ENCODE assay signal across 12 cellular contexts in the genomic region with DNA sequence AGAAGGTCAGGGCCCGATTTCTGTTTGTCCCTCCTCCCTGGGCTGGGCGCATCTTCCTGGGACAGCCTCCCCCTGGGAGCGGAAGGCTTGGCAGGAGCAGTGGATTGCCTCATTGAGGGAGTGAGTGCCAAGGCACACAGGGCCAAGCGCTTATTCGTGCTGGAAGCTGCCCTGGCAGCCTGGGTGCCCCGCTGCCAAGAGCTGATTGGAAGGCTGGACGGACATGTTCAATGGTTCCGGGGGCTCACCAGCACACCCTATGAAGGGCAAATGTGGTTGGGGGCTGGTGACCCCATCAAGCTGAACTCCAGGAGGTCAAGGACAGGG. TPM values are rescaled to one million over a fixed set of nuclear protein-coding genes. Genes with fewer than 3 reads are reported as not detected.
DNase-seq lines count a peak whose midpoint lies in the region; ATAC-seq and TF ChIP-seq lines count a peak whose summit lies in the region.
"Had no signal": no experiment of that assay in that cellular context is flagged by ENCODE, and none has a peak within 500 bp of the region (broad histone marks: within the 10 kb centered on the region; RNA-seq: fewer than 3 reads in every experiment).

No MANE protein-coding gene starts in this region.

- no peaks in the 10 kb centered on the region for H3K9me3 ChIP-seq in gastroesophageal sphincter

- H3K36me3 ChIP-seq in gastroesophageal sphincter: no peaks in the 10 kb centered on the region
- H3K36me3 ChIP-seq: cardiac muscle cell had no signal

- peak overlapping the region in 2 of 4 donors; percentile 38 to 43 for H3K27ac ChIP-seq in gastroesophageal sphincter
- H3K27ac ChIP-seq in foreskin keratinocyte: no peak overlapping the region
- H3K27ac ChIP-seq: cardiac muscle cell, SK-N-MC had no signal

- ATAC-seq in gastroesophageal sphincter (peak; percentile 42), GM19035 (IDR thresholded peaks at IDR 0.05; ENCODE audit: unreplicated experiment) (no peak), foreskin keratinocyte (no peak)

- TF ChIP-seq POLR2A in gastroesophageal sphincter (IDR thresholded peaks at IDR 0.05) (no peak), erythroblast (IDR thresholded peaks at IDR 0.05; ENCODE audit: low read length) (no peak)

- no peak for TF ChIP-seq EP300 in gastroesophageal sphincter (IDR thresholded peaks at IDR 0.05)

- H3K4me1 ChIP-seq in gastroesophageal sphincter: peaks cover 0 to 43% (median 6%) of the 10 kb centered on the region in 3 donors
- H3K4me1 ChIP-seq in foreskin keratinocyte: no peaks in the 10 kb centered on the region

- peak; percentile 5 for DNase-seq in AG10803 (ENCODE audit: low read depth)
- DNase-seq in NCI-H446 treated with DMSO at 0.1 percent for 48 hours (lab: John Stamatoyannopoulos, UW): peak; percentile 80
- peak; percentile 42 for DNase-seq in mucosa of gallbladder (ENCODE audit: low spot score)
- DNase-seq in erythroblast (lab: John Stamatoyannopoulos, UW): no peak
- no peak for DNase-seq in HK-2 (ENCODE audit: unreplicated experiment)
- DNase-seq in foreskin keratinocyte: no peak
- DNase-seq: IMR-90, NCI-H1417 treated with DMSO at 0.1 percent for 48 hours had no signal

- no peak overlapping the region for H3K4me3 ChIP-seq in AG10803 (ENCODE audit: low read length)
- H3K4me3 ChIP-seq in gastroesophageal sphincter: no peak overlapping the region
- H3K4me3 ChIP-seq: cardiac muscle cell, SK-N-MC had no signal

- WGBS in gastroesophageal sphincter (ENCODE audit: low coverage in 1 of 2), 2 donors: 20% methylated on average over 1 of the region's 8 CpGs; no CpG with 5 or more reads in 1 of the 2 donors

- no peaks in the 10 kb centered on the region for H3K27me3 ChIP-seq in gastroesophageal sphincter
- H3K27me3 ChIP-seq in foreskin keratinocyte: peaks cover 62% of the 10 kb centered on the region
- H3K27me3 ChIP-seq: cardiac muscle cell had no signal

- no peak for TF ChIP-seq CTCF in AG10803 (conservative IDR thresholded peaks at IDR 0.05; ENCODE audit: low read length)
- TF ChIP-seq CTCF in gastroesophageal sphincter (IDR thresholded peaks at IDR 0.05): no peak
- TF ChIP-seq CTCF in foreskin keratinocyte (conservative IDR thresholded peaks at IDR 0.05): no peak

RNA-seq across cellular contexts. Expression of gene ZNF831, which starts 10.3 kb away (rescaled TPM):
- total RNA-seq in gastroesophageal sphincter (1 to 10 TPM in 1 of 4 donors, under 1 TPM in 3; 0.15 to 1.2 (median 0.37) TPM), mucosa of gallbladder (1.4 TPM), foreskin keratinocyte (not detected in 2 replicates)
- not detected in 2 replicates for polyA plus RNA-seq in foreskin keratinocyte
- total RNA-seq: cardiac muscle cell, IMR-90 had no signal
- polyA plus RNA-seq: cardiac muscle cell, IMR-90 had no signal

Comparison
In these comparisons a context has a peak if more than half of its experiments do, and no peak if none do; other contexts are left out.
1. DNase-seq: peak in AG10803 (single experiment), NCI-H446 treated with DMSO at 0.1 percent for 48 hours (single experiment) and mucosa of gallbladder (single experiment); none in erythroblast (0 of 2), HK-2 (single experiment) and foreskin keratinocyte (0 of 2).